Comparison of ENCODE assay signal across 17 cellular contexts in genomic region chr11:128884054-128884453, GRCh38. TPM values are rescaled to one million over a fixed set of nuclear protein-coding genes. Genes with fewer than 3 reads are reported as not detected.
"Had no signal": no experiment of that assay in that cellular context is flagged by ENCODE, and none has a peak within 500 bp of the region (broad histone marks: within the 10 kb centered on the region; RNA-seq: fewer than 3 reads in every experiment).

No MANE protein-coding gene starts in this region.

- H3K4me1 ChIP-seq: esophagus muscularis mucosa, gastrocnemius medialis, heart left ventricle had no signal

- H3K36me3 ChIP-seq: brain microvascular endothelial cell, esophagus muscularis mucosa, gastrocnemius medialis, heart left ventricle, WERI-Rb-1 had no signal

- DNase-seq: activated B cell treated with CpG ODN at 0.5 μM for 24 hours; activated effector memory CD4-positive, alpha-beta T cell treated with Interleukin-2 at 50 U/mL for 16 hours; amniotic stem cell; cortex of kidney had no signal

- H3K27ac ChIP-seq: brain microvascular endothelial cell, esophagus muscularis mucosa, foreskin keratinocyte, gastrocnemius medialis, heart left ventricle, WERI-Rb-1 had no signal

- H3K4me3 ChIP-seq: esophagus muscularis mucosa, gastrocnemius medialis, heart left ventricle had no signal

- H3K9me3 ChIP-seq: esophagus muscularis mucosa, gastrocnemius medialis, heart left ventricle had no signal

RNA-seq across cellular contexts. Expression of gene KCNJ5, which starts 7.1 kb away (rescaled TPM):
- total RNA-seq: activated B cell treated with CpG ODN at 0.5 μM for 24 hours; activated CD8-positive, alpha-beta T cell treated with anti-CD3 and anti-CD28 coated beads for 36 hours; activated T-cell treated with anti-CD3 and anti-CD28 coated beads, Interleukin-2, amount 50 U/mL, for 4 hours; activated T-helper 17 cell treated with anti-CD3 and anti-CD28 coated beads, Interleukin-2, amount 50 U/mL, for 72 hours; dermis blood vessel endothelial cell; T-helper 2 cell treated with Interferon-gamma antibody and Interleukin-4, amounts not matched to agents 100 ng/mL and 5 ng/mL, for 36 hours had no signal

RNA-seq across cellular contexts. Expression of gene KCNJ1, which starts 17.0 kb away (rescaled TPM):
- total RNA-seq: activated B cell treated with CpG ODN at 0.5 μM for 24 hours; activated CD8-positive, alpha-beta T cell treated with anti-CD3 and anti-CD28 coated beads for 36 hours; activated T-cell treated with anti-CD3 and anti-CD28 coated beads, Interleukin-2, amount 50 U/mL, for 4 hours; activated T-helper 17 cell treated with anti-CD3 and anti-CD28 coated beads, Interleukin-2, amount 50 U/mL, for 72 hours; astrocyte; chondrocyte; esophagus muscularis mucosa; foreskin keratinocyte; T-helper 2 cell treated with Interferon-gamma antibody and Interleukin-4, amounts not matched to agents 100 ng/mL and 5 ng/mL, for 36 hours had no signal
- polyA plus RNA-seq: foreskin keratinocyte had no signal

RNA-seq across cellular contexts. Expression of gene TP53AIP1, which starts 58.6 kb away (rescaled TPM):
- total RNA-seq: activated B cell treated with CpG ODN at 0.5 μM for 24 hours; activated CD8-positive, alpha-beta T cell treated with anti-CD3 and anti-CD28 coated beads for 36 hours; activated T-cell treated with anti-CD3 and anti-CD28 coated beads, Interleukin-2, amount 50 U/mL, for 4 hours; activated T-helper 17 cell treated with anti-CD3 and anti-CD28 coated beads, Interleukin-2, amount 50 U/mL, for 72 hours; dermis blood vessel endothelial cell; gastrocnemius medialis; heart left ventricle; T-helper 2 cell treated with Interferon-gamma antibody and Interleukin-4, amounts not matched to agents 100 ng/mL and 5 ng/mL, for 36 hours had no signal
